14 cellular contexts compared by ENCODE assay signal in genomic region chr2:72138011-72138881, GRCh38. TPM values are rescaled to one million over a fixed set of nuclear protein-coding genes. Genes with fewer than 3 reads are reported as not detected.
DNase-seq lines count a peak whose midpoint lies in the region; ATAC-seq and TF ChIP-seq lines count a peak whose summit lies in the region.
"Had no signal": no experiment of that assay in that cellular context is flagged by ENCODE, and none has a peak within 500 bp of the region (broad histone marks: within the 10 kb centered on the region; RNA-seq: fewer than 3 reads in every experiment).

No MANE protein-coding gene starts in this region.

- peaks cover 10% of the 10 kb centered on the region for H3K27me3 Mint-ChIP-seq in activated T-helper 1 cell treated with anti-CD3 and anti-CD28 coated beads, Interleukin-12 subunit alpha, Interleukin-12 subunit beta, Interleukin-2, Interleukin-4 antibody, amounts not matched to agents 30 ng/mL and 10 ng/mL and 1 ng/mL, durations not matched to agents 14 hours and 24 hours and 36 hours (ENCODE audit: insufficient read depth)

- TF ChIP-seq EP300 in gastroesophageal sphincter (IDR thresholded peaks at IDR 0.05): no peak

- H2AFZ ChIP-seq in OCI-LY3 (ENCODE audit: low read depth, low read length): no peak overlapping the region

- TF ChIP-seq POLR2A in gastroesophageal sphincter (IDR thresholded peaks at IDR 0.05): no peak

- intact Hi-C loops in left ventricle myocardium superior (cut with micrococcal nuclease): no loop called here
- intact Hi-C loops in posterior vena cava (cut with DNase I): no loop called here
- intact Hi-C loops in activated T-helper 1 cell treated with anti-CD3 and anti-CD28 coated beads, Interleukin-12 subunit alpha, Interleukin-12 subunit beta, Interleukin-2, Interleukin-4 antibody, amounts not matched to agents 30 ng/mL and 10 ng/mL and 1 ng/mL, durations not matched to agents 14 hours and 24 hours and 36 hours (cut with micrococcal nuclease): no loop called here

- H3K9me3 Mint-ChIP-seq in activated T-helper 1 cell treated with anti-CD3 and anti-CD28 coated beads, Interleukin-12 subunit alpha, Interleukin-12 subunit beta, Interleukin-2, Interleukin-4 antibody, amounts not matched to agents 30 ng/mL and 10 ng/mL and 1 ng/mL, durations not matched to agents 14 hours and 24 hours and 36 hours: no peaks in the 10 kb centered on the region
- H3K9me3 Mint-ChIP-seq: effector memory CD8-positive, alpha-beta T cell; HFFc6; stimulated activated memory B cell treated with anti-CD40 and anti-IgM and Interleukin-4, amounts not matched to agents 10 μg/mL and 1 μg/mL and 100 μg/mL, for 72 hours had no signal

- no peak overlapping the region for H3K27ac Mint-ChIP-seq in activated T-helper 1 cell treated with anti-CD3 and anti-CD28 coated beads, Interleukin-12 subunit alpha, Interleukin-12 subunit beta, Interleukin-2, Interleukin-4 antibody, amounts not matched to agents 30 ng/mL and 10 ng/mL and 1 ng/mL, durations not matched to agents 14 hours and 24 hours and 36 hours
- H3K27ac Mint-ChIP-seq: effector memory CD8-positive, alpha-beta T cell; HFFc6; stimulated activated memory B cell treated with anti-CD40 and anti-IgM and Interleukin-4, amounts not matched to agents 10 μg/mL and 1 μg/mL and 100 μg/mL, for 72 hours had no signal

- ATAC-seq in GM19351 (IDR thresholded peaks at IDR 0.05; ENCODE audit: unreplicated experiment) (peak; percentile 1), left ventricle myocardium superior (peak; percentile 17), HG03135 (IDR thresholded peaks at IDR 0.05; ENCODE audit: unreplicated experiment) (no peak), gastroesophageal sphincter (no peak)

- H3K4me3 ChIP-seq in OCI-LY3 (ENCODE audit: low read length): no peak overlapping the region
- H3K4me3 ChIP-seq in gastroesophageal sphincter: no peak overlapping the region
- H3K4me3 ChIP-seq: BLaER1 treated with 17β-estradiol and CSF1 and Interleukin-3, amounts not matched to agents 10 nM and 100 nM; K562; lung had no signal

- no peaks in the 10 kb centered on the region for H3K36me3 Mint-ChIP-seq in activated T-helper 1 cell treated with anti-CD3 and anti-CD28 coated beads, Interleukin-12 subunit alpha, Interleukin-12 subunit beta, Interleukin-2, Interleukin-4 antibody, amounts not matched to agents 30 ng/mL and 10 ng/mL and 1 ng/mL, durations not matched to agents 14 hours and 24 hours and 36 hours (ENCODE audit: low read depth)
- H3K36me3 Mint-ChIP-seq: stimulated activated memory B cell treated with anti-CD40 and anti-IgM and Interleukin-4, amounts not matched to agents 10 μg/mL and 1 μg/mL and 100 μg/mL, for 72 hours had no signal

- H3K9me3 ChIP-seq in OCI-LY3 (ENCODE audit: insufficient read depth, low read length): no peaks in the 10 kb centered on the region
- H3K9me3 ChIP-seq in gastroesophageal sphincter: no peaks in the 10 kb centered on the region
- H3K9me3 ChIP-seq: BLaER1 treated with 17β-estradiol and CSF1 and Interleukin-3, amounts not matched to agents 10 nM and 100 nM had no signal

- no peak overlapping the region for H3K4me3 Mint-ChIP-seq in activated T-helper 1 cell treated with anti-CD3 and anti-CD28 coated beads, Interleukin-12 subunit alpha, Interleukin-12 subunit beta, Interleukin-2, Interleukin-4 antibody, amounts not matched to agents 30 ng/mL and 10 ng/mL and 1 ng/mL, durations not matched to agents 14 hours and 24 hours and 36 hours
- H3K4me3 Mint-ChIP-seq: effector memory CD8-positive, alpha-beta T cell; HFFc6; stimulated activated memory B cell treated with anti-CD40 and anti-IgM and Interleukin-4, amounts not matched to agents 10 μg/mL and 1 μg/mL and 100 μg/mL, for 72 hours had no signal

- H3K9ac ChIP-seq in OCI-LY3 (ENCODE audit: low read length): no peak overlapping the region
- H3K9ac ChIP-seq: BLaER1 treated with 17β-estradiol and CSF1 and Interleukin-3, amounts not matched to agents 10 nM and 100 nM had no signal

- no peaks in the 10 kb centered on the region for H3K79me2 ChIP-seq in OCI-LY3 (ENCODE audit: low read length)

- H3K4me1 ChIP-seq in OCI-LY3 (ENCODE audit: low read length) (no peaks in the 10 kb centered on the region), gastroesophageal sphincter (peaks cover 0 to 31% (median 15%) of the 10 kb centered on the region in 3 donors)

- H3K36me3 ChIP-seq in OCI-LY3 (replicated peaks; ENCODE audit: low read depth, low read length) (no peaks in the 10 kb centered on the region), gastroesophageal sphincter (no peaks in the 10 kb centered on the region)
- H3K36me3 ChIP-seq: BLaER1 treated with 17β-estradiol and CSF1 and Interleukin-3, amounts not matched to agents 10 nM and 100 nM had no signal

- DNase-seq in left ventricle myocardium superior (no peak), posterior vena cava (ENCODE audit: low spot score) (peak; percentile 78), Ammon's horn (ENCODE audit: low spot score) (no peak)
- DNase-seq in activated T-helper 1 cell treated with anti-CD3 and anti-CD28 coated beads, Interleukin-12 subunit alpha, Interleukin-12 subunit beta, Interleukin-2, Interleukin-4 antibody, amounts not matched to agents 30 ng/mL and 10 ng/mL and 1 ng/mL, durations not matched to agents 14 hours and 24 hours and 36 hours (ENCODE audit: low spot score): no peak

- 80% methylated on average over 2 of the region's 24 CpGs; no CpG with 5 or more reads in 1 of the 2 donors for WGBS in gastroesophageal sphincter (ENCODE audit: low coverage in 1 of 2), 2 donors

- H3K27ac ChIP-seq in OCI-LY3 (ENCODE audit: low read length) (no peak overlapping the region), gastroesophageal sphincter (no peak overlapping the region)
- H3K27ac ChIP-seq: BLaER1 treated with 17β-estradiol and CSF1 and Interleukin-3, amounts not matched to agents 10 nM and 100 nM had no signal

- no peaks in the 10 kb centered on the region for H4K20me1 ChIP-seq in OCI-LY3 (ENCODE audit: insufficient read depth, low read length)

- no peaks in the 10 kb centered on the region for H3K27me3 ChIP-seq in OCI-LY3 (ENCODE audit: low read depth, low read length)
- H3K27me3 ChIP-seq in gastroesophageal sphincter: peaks cover 16% of the 10 kb centered on the region

- H3K4me2 ChIP-seq in OCI-LY3 (ENCODE audit: low read length): peak overlapping the region; percentile 42; the same call in 1 of the 2 replicates
- H3K4me2 ChIP-seq: BLaER1 treated with 17β-estradiol and CSF1 and Interleukin-3, amounts not matched to agents 10 nM and 100 nM had no signal

- TF ChIP-seq CTCF in OCI-LY3 (IDR thresholded peaks at IDR 0.05; ENCODE audit: low read depth, low read length) (no peak), gastroesophageal sphincter (IDR thresholded peaks at IDR 0.05) (no peak)

- H3K4me1 Mint-ChIP-seq in activated T-helper 1 cell treated with anti-CD3 and anti-CD28 coated beads, Interleukin-12 subunit alpha, Interleukin-12 subunit beta, Interleukin-2, Interleukin-4 antibody, amounts not matched to agents 30 ng/mL and 10 ng/mL and 1 ng/mL, durations not matched to agents 14 hours and 24 hours and 36 hours (ENCODE audit: low read depth): no peaks in the 10 kb centered on the region

RNA-seq across cellular contexts. Expression of gene CYP26B1, which starts 9.4 kb away (rescaled TPM):
- total RNA-seq in left ventricle myocardium superior: 4.2 TPM
- 1 to 10 TPM; 5.0 to 5.1 TPM for total RNA-seq in posterior vena cava
- total RNA-seq in activated T-helper 1 cell treated with anti-CD3 and anti-CD28 coated beads, Interleukin-12 subunit alpha, Interleukin-12 subunit beta, Interleukin-2, Interleukin-4 antibody, amounts not matched to agents 30 ng/mL and 10 ng/mL and 1 ng/mL, durations not matched to agents 14 hours and 24 hours and 36 hours: not detected in 2 replicates
- 1 to 10 TPM in 2 of 4 donors, under 1 TPM in 2; 0.47 to 4.0 (median 1.4) TPM for total RNA-seq in gastroesophageal sphincter

Comparison
In these comparisons a context has a peak if more than half of its experiments do, and no peak if none do; other contexts are left out.
1. ATAC-seq: peak in GM19351 (single experiment) and left ventricle myocardium superior (single experiment); none in HG03135 (single experiment) and gastroesophageal sphincter (single experiment).